Comparison of ENCODE assay signal across 2 cellular contexts in genomic region chr7:12557282-12557681, GRCh38.
A peak's percentile ranks its signal among the peaks of the same experiment; 100 is the strongest.
TF ChIP-seq lines count a peak whose summit lies in the region.

No MANE protein-coding gene starts in this region.

TF ChIP-seq in HCT116, 20 proteins besides CTCF, POLR2A, EP300 and RAD21:
- no peak for TF ChIP-seq FOSL1 (IDR thresholded peaks at IDR 0.05; ENCODE audit: low read depth)
- TF ChIP-seq ZBTB33 (IDR thresholded peaks at IDR 0.05; ENCODE audit: extremely low read depth, insufficient replicate concordance, low read length) = no peak
- TF ChIP-seq SRF (IDR thresholded peaks at IDR 0.05; ENCODE audit: low read depth) = no peak
- TF ChIP-seq ZNF274 (IDR thresholded peaks at IDR 0.05; ENCODE audit: low read depth, low read length) = no peak

TF ChIP-seq in WTC11, 78 proteins besides CTCF, POLR2A, EP300 and RAD21:
- TF ChIP-seq SOX15 (CRISPR knock-in tag; IDR thresholded peaks at IDR 0.05) (no peak), ZNF396 (CRISPR knock-in tag; IDR thresholded peaks at IDR 0.05; ENCODE audit: borderline replicate concordance) (no peak), ARID4B (CRISPR knock-in tag; IDR thresholded peaks at IDR 0.05; ENCODE audit: borderline replicate concordance) (no peak), FOXP1 (CRISPR knock-in tag; IDR thresholded peaks at IDR 0.05; ENCODE audit: borderline replicate concordance) (no peak), PRRX2 (CRISPR knock-in tag; IDR thresholded peaks at IDR 0.05) (no peak), JAZF1 (CRISPR knock-in tag; IDR thresholded peaks at IDR 0.05) (no peak), TP53 (CRISPR knock-in tag; IDR thresholded peaks at IDR 0.05) (0 out of 2 replicates have a peak, but pooled peaks have one; percentile 63)
